ENCODE assay signal across 8 cellular contexts in the genomic region with DNA sequence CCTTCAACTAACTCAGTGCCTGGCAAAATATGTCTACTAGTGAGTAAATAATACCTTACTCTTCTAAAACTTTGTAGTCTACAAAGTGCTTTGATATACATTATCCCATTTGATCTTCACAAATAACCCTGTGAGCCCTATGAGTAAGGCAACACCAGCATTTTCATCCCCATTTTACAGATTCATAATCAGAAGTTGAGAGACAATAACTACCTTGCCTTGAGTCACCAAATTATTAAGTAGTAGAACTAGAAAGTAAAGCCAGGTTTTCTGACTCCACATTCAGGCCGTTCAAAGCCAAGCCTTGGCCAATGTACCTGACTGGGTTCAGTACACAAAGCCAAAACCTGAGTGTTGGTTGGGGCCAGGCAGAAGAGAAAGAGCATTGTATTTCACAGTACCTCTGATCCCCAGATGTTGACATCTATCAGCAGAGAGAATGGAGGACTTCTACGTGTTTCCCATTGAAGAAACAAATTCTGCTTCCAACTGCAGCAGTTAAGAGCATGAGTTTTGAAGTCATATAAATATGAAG.
"Had no signal": no experiment of that assay in that cellular context is flagged by ENCODE, and none has a peak within 500 bp of the region (broad histone marks: within the 10 kb centered on the region; RNA-seq: fewer than 3 reads in every experiment).

No MANE protein-coding gene starts in this region.

- H3K4me3 ChIP-seq: GM23338 had no signal

- ATAC-seq: GM23338 had no signal

- H3K27ac Mint-ChIP-seq: GM23338, H9, IgD-negative memory B cell had no signal

- H3K36me3 Mint-ChIP-seq: IgD-negative memory B cell had no signal

- H3K4me2 ChIP-seq: GM23338 had no signal

- H3K9me3 Mint-ChIP-seq: H9 had no signal

- FAIRE-seq: H1, H54, HTR-8/SVneo had no signal

- H3K4me3 Mint-ChIP-seq: GM23338, H9, IgD-negative memory B cell had no signal

- H3K27me3 Mint-ChIP-seq: IgD-negative memory B cell had no signal

- H2AFZ ChIP-seq: GM23338 had no signal

- H3K4me1 Mint-ChIP-seq: GM23338, H9, IgD-negative memory B cell had no signal

- DNase-seq: H9, HCEC 1CT, KBM-7 had no signal
